Comparison of ENCODE assay signal across 13 cellular contexts in genomic region chrX:139692908-139693307, GRCh38. TPM values are rescaled to one million over a fixed set of nuclear protein-coding genes. Genes with fewer than 3 reads are reported as not detected.
DNase-seq lines count a peak whose midpoint lies in the region; ATAC-seq and TF ChIP-seq lines count a peak whose summit lies in the region.
"Had no signal": no experiment of that assay in that cellular context is flagged by ENCODE, and none has a peak within 500 bp of the region (broad histone marks: within the 10 kb centered on the region; RNA-seq: fewer than 3 reads in every experiment).

No MANE protein-coding gene starts in this region.

- H3K27me3 ChIP-seq in endodermal cell (ENCODE audit: control insufficient read depth, insufficient read depth, low read length, poor library complexity, severe bottlenecking) (peaks cover 46% of the 10 kb centered on the region), neural progenitor cell (peaks cover 48% of the 10 kb centered on the region)

- 72 to 89% methylated on average over 2 to 8 of the region's 8 CpGs for WGBS in endodermal cell (ENCODE audit: insufficient coverage in 1 of 2, insufficient read length in 1 of 2), 2 experiments

- no peaks in the 10 kb centered on the region for H3K79me2 ChIP-seq in neural progenitor cell (ENCODE audit: low read depth)

- no peak overlapping the region for H3K27ac Mint-ChIP-seq in endodermal cell
- no peak overlapping the region for H3K27ac Mint-ChIP-seq in neural progenitor cell
- H3K27ac Mint-ChIP-seq: CD4-positive, CD25-positive, alpha-beta regulatory T cell had no signal

- DNase-seq in GM12865 (ENCODE audit: low read depth) = peak; percentile 1
- DNase-seq in endodermal cell = peak; percentile 47
- DNase-seq in neural progenitor cell (ENCODE audit: low spot score) = no peak
- no peak for DNase-seq in NCI-H2081 treated with DMSO at 0.1 percent for 48 hours (lab: John Stamatoyannopoulos, UW)
- no peak for DNase-seq in kidney glomerular epithelial cell (lab: John Stamatoyannopoulos, UW)
- DNase-seq in T-helper 1 cell = no peak
- DNase-seq: activated CD8-positive, alpha-beta memory T cell treated with anti-CD3 and anti-CD28 coated beads, Interleukin-2, amount 50 U/mL, for 4 hours; CD4-positive, CD25-positive, alpha-beta regulatory T cell; SIG-M5 had no signal

- no peak overlapping the region for H3K9ac ChIP-seq in endodermal cell (ENCODE audit: extremely low read depth, low read length, poor library complexity, severe bottlenecking)
- H3K9ac ChIP-seq in neural progenitor cell = no peak overlapping the region

- H3K4me3 Mint-ChIP-seq in endodermal cell (peak overlapping the region; percentile 53), neural progenitor cell (peak overlapping the region; percentile 70)
- H3K4me3 Mint-ChIP-seq: CD4-positive, CD25-positive, alpha-beta regulatory T cell had no signal

- H4K20me1 ChIP-seq in neural progenitor cell (ENCODE audit: low read depth) = no peaks in the 10 kb centered on the region

- H3K4me3 ChIP-seq in GM12865 (ENCODE audit: low read depth, low read length) = peak overlapping the region; percentile 45; the same call in 1 of the 2 replicates
- H3K4me3 ChIP-seq in endodermal cell (ENCODE audit: low read length) = no peak overlapping the region
- no peak overlapping the region for H3K4me3 ChIP-seq in neural progenitor cell

- H3K9me3 ChIP-seq in endodermal cell (ENCODE audit: control insufficient read depth, low read length) (no peaks in the 10 kb centered on the region), neural progenitor cell (ENCODE audit: low read depth) (peaks cover 4% of the 10 kb centered on the region)

- H3K4me1 Mint-ChIP-seq in endodermal cell (peaks cover 7% of the 10 kb centered on the region), neural progenitor cell (peaks cover 4% of the 10 kb centered on the region)

- H3K4me1 ChIP-seq in endodermal cell (ENCODE audit: control insufficient read depth, insufficient read depth, low read length) (no peaks in the 10 kb centered on the region), neural progenitor cell (no peaks in the 10 kb centered on the region)

- peak overlapping the region; percentile 76 for H2AFZ ChIP-seq in neural progenitor cell (replicated peaks)

- peak; percentile 5 for ATAC-seq in HG03025 (IDR thresholded peaks at IDR 0.05; ENCODE audit: low FRiP score, unreplicated experiment)
- no peak for ATAC-seq in GM19035 (IDR thresholded peaks at IDR 0.05; ENCODE audit: unreplicated experiment)

- H3K27me3 Mint-ChIP-seq in endodermal cell (ENCODE audit: insufficient read depth) (peaks cover 36% of the 10 kb centered on the region), neural progenitor cell (ENCODE audit: insufficient read depth, low read depth) (peaks cover 2% of the 10 kb centered on the region)

- H3K36me3 Mint-ChIP-seq in endodermal cell (ENCODE audit: low read depth) (no peaks in the 10 kb centered on the region), neural progenitor cell (no peaks in the 10 kb centered on the region)
- H3K36me3 Mint-ChIP-seq: CD4-positive, CD25-positive, alpha-beta regulatory T cell had no signal

- H3K36me3 ChIP-seq in endodermal cell (ENCODE audit: control insufficient read depth, insufficient read depth, low read length) = no peaks in the 10 kb centered on the region
- no peaks in the 10 kb centered on the region for H3K36me3 ChIP-seq in neural progenitor cell

- H3K27ac ChIP-seq in endodermal cell (ENCODE audit: low read depth, low read length) = no peak overlapping the region
- H3K27ac ChIP-seq in neural progenitor cell = no peak overlapping the region

- H3K4me2 ChIP-seq in neural progenitor cell = peak overlapping the region; percentile 91

- H3K9me3 Mint-ChIP-seq in endodermal cell (no peaks in the 10 kb centered on the region), neural progenitor cell (no peaks in the 10 kb centered on the region)
- H3K9me3 Mint-ChIP-seq: CD4-positive, CD25-positive, alpha-beta regulatory T cell had no signal

- no peak for TF ChIP-seq CTCF in GM12865 (IDR thresholded peaks at IDR 0.05; ENCODE audit: insufficient read depth, low read depth, low read length, missing control alignments)
- no peak for TF ChIP-seq CTCF in endodermal cell (conservative IDR thresholded peaks at IDR 0.05)
- TF ChIP-seq CTCF in neural progenitor cell (IDR thresholded peaks at IDR 0.05) = no peak

- no peaks in the 10 kb centered on the region for H3F3A ChIP-seq in neural progenitor cell (ENCODE audit: low read depth)

RNA-seq across cellular contexts. Expression of gene MCF2, which starts 15.1 kb away (rescaled TPM):
- total RNA-seq in endodermal cell (1 to 10 TPM; 1.1 to 2.1 TPM), neural progenitor cell (ENCODE audit: low replicate concordance) (0.09 and 0.80 TPM in 2 replicates)
- polyA plus RNA-seq in endodermal cell (2013, experiment 1 of 2) = 0.11 TPM
- polyA plus RNA-seq in endodermal cell (2013, experiment 2 of 2) = 0.21 TPM
- total RNA-seq: HT-29, lung microvascular endothelial cell had no signal
- polyA plus RNA-seq: CD4-positive, CD25-positive, alpha-beta regulatory T cell had no signal

Comparison
In these comparisons a context has a peak if more than half of its experiments do, and no peak if none do; other contexts are left out.
1. DNase-seq: peak in GM12865 (single experiment) and endodermal cell (single experiment); none in neural progenitor cell (single experiment), NCI-H2081 treated with DMSO at 0.1 percent for 48 hours (single experiment), kidney glomerular epithelial cell (single experiment) and T-helper 1 cell (0 of 5).